In genomic region chr16:72018470-72018869, GRCh38 we compare ENCODE assay signal across 24 cellular contexts. TPM values are rescaled to one million over a fixed set of nuclear protein-coding genes. Genes with fewer than 3 reads are reported as not detected.
DNase-seq lines count a peak whose midpoint lies in the region; ATAC-seq, FAIRE-seq and TF ChIP-seq lines count a peak whose summit lies in the region.
"Had no signal": no experiment of that assay in that cellular context is flagged by ENCODE, and none has a peak within 500 bp of the region (broad histone marks: within the 10 kb centered on the region; RNA-seq: fewer than 3 reads in every experiment).

No MANE protein-coding gene starts in this region.

- no peak for TF ChIP-seq POLR2A in HepG2 (IDR thresholded peaks at IDR 0.05; ENCODE audit: insufficient read depth in 1 of 2, low read depth in 2 of 2, low read length in 2 of 2)

- no peak overlapping the region for H3K4me2 ChIP-seq in HepG2 (ENCODE audit: low read depth, low read length)
- H3K4me2 ChIP-seq: A549, GM23338 had no signal

- H3K9me3 ChIP-seq in liver (ENCODE audit: control insufficient read depth in 4 of 4, low read length in 3 of 4) (no peaks in the 10 kb centered on the region), HepG2 (ENCODE audit: low read length) (no peaks in the 10 kb centered on the region), heart right ventricle (no peaks in the 10 kb centered on the region), lower lobe of right lung (no peaks in the 10 kb centered on the region)
- H3K9me3 ChIP-seq: A549, BE2C, HAP-1 had no signal

- no peak overlapping the region for H2AFZ ChIP-seq in HepG2 (ENCODE audit: low read length)
- H2AFZ ChIP-seq: GM23338 had no signal

- no TSS peak for BruUV-seq in HepG2 (replicated peaks; lab: Mats Ljungman, UMichigan)

- WGBS in liver, result 49% methylated on average over 9 of the region's 9 CpGs
- WGBS in HepG2 (ENCODE audit: low lambda C conversion rate), result 97% methylated on average over 9 of the region's 9 CpGs
- 66 to 76% methylated on average over 9 of the region's 9 CpGs for WGBS in heart right ventricle, 2 donors

- intact Hi-C loops in HepG2 (cut with micrococcal nuclease; ENCODE audit: unreplicated experiment) (no loop called here), heart right ventricle (cut with DNase I) (loop anchor here in 2 of 10 donors (10.0 kb wide), 1 partner anchor 76 kb away; the partner anchor contains the start of genes DHX38 (in 2 of the 2) and TXNL4B (in 2 of the 2)), lower lobe of right lung (cut with DNase I) (no loop called here)
- intact Hi-C loops in activated naive CD4-positive, alpha-beta T cell treated with anti-CD3 and anti-CD28 coated beads for 36 hours (cut with micrococcal nuclease), result no loop called here

- POLR2A ChIA-PET in HepG2 (lab: Yijun Ruan, JAX), result interaction anchor here (1.3 to 2.6 kb wide), 2 partner anchors 36 to 45 kb away, joined by 3 to 9 read pairs; partner anchors contain the start of genes HP and HPR

- DNase-seq in HepG2 (ENCODE audit: low spot score) (no peak), heart right ventricle (no peak), lower lobe of right lung (no peak), glomerular visceral epithelial cell (ENCODE audit: extremely low spot score) (no peak), hepatic stellate cell (ENCODE audit: low spot score) (no peak)
- no peak for DNase-seq in activated naive CD4-positive, alpha-beta T cell treated with anti-CD3 and anti-CD28 coated beads for 36 hours
- DNase-seq: BE2C; CD4-positive, alpha-beta T cell; COR-L47; KG1; NCI-H1092; NCI-H1436; NCI-H1930; NCI-H2227 treated with DMSO at 0.1 percent for 48 hours; NCI-H510A treated with DMSO at 0.1 percent for 48 hours; NCI-H82; OCI-M1; SHP77 had no signal

- H3K4me1 ChIP-seq in liver (ENCODE audit: control insufficient read depth in 4 of 4, insufficient read depth in 4 of 4, low read length in 3 of 4), result peaks cover 15 to 60% (median 40%) of the 10 kb centered on the region in 4 donors
- H3K4me1 ChIP-seq in HepG2 (ENCODE audit: insufficient read depth, low read length), result peaks cover 31% of the 10 kb centered on the region
- peaks cover 0 to 27% (median 13%) of the 10 kb centered on the region in 9 donors for H3K4me1 ChIP-seq in heart right ventricle
- H3K4me1 ChIP-seq in lower lobe of right lung, result peaks cover 33% of the 10 kb centered on the region
- H3K4me1 ChIP-seq: A549, BE2C, HAP-1 had no signal

- H3K4me1 Mint-ChIP-seq in activated naive CD4-positive, alpha-beta T cell treated with anti-CD3 and anti-CD28 coated beads for 36 hours (ENCODE audit: low read depth), result peaks cover 3% of the 10 kb centered on the region
- H3K4me1 Mint-ChIP-seq: GM23338 had no signal

- TF ChIP-seq RAD21 in liver (IDR thresholded peaks at IDR 0.05) (peak; percentile 41 to 46), HepG2 (CRISPR knock-in tag; IDR thresholded peaks at IDR 0.05) (no peak)

- FAIRE-seq in HepG2 (lab: Jason Lieb, UNC), result no peak
- FAIRE-seq: A549, GM12891 had no signal

- H3K79me2 ChIP-seq in HepG2 (ENCODE audit: insufficient read depth, low read length), result no peaks in the 10 kb centered on the region

- no peak for TF ChIP-seq EP300 in HepG2 (IDR thresholded peaks at IDR 0.05; ENCODE audit: low read depth in 2 of 2, low read length in 2 of 2)
- TF ChIP-seq EP300 in HepG2 (CRISPR knock-in tag; IDR thresholded peaks at IDR 0.05; ENCODE audit: borderline replicate concordance), result no peak

- peaks cover 24% of the 10 kb centered on the region for H3K36me3 Mint-ChIP-seq in activated naive CD4-positive, alpha-beta T cell treated with anti-CD3 and anti-CD28 coated beads for 36 hours (ENCODE audit: low read depth)

- ATAC-seq in HepG2 (no peak), heart right ventricle (peak in 7 of 8 donors; percentile 15 to 61 (median 30)), lower lobe of right lung (no peak)
- ATAC-seq: A549, GM23338 had no signal

- peak overlapping the region; percentile 40 to 63 for H3K27ac ChIP-seq in liver (ENCODE audit: low read depth in 1 of 2, low read length in 2 of 2)
- no peak overlapping the region for H3K27ac ChIP-seq in HepG2 (ENCODE audit: extremely low read length, insufficient read depth, low read length)
- H3K27ac ChIP-seq in heart right ventricle, result no peak overlapping the region
- H3K27ac ChIP-seq in lower lobe of right lung, result peak overlapping the region; percentile 74
- H3K27ac ChIP-seq: A549 had no signal

- no peaks in the 10 kb centered on the region for H4K20me1 ChIP-seq in HepG2 (ENCODE audit: insufficient read depth, low read length)

- H3K27me3 Mint-ChIP-seq in activated naive CD4-positive, alpha-beta T cell treated with anti-CD3 and anti-CD28 coated beads for 36 hours (ENCODE audit: low read depth), result no peaks in the 10 kb centered on the region
- H3K27me3 Mint-ChIP-seq: CD4-positive, alpha-beta T cell had no signal

- H3K27ac Mint-ChIP-seq in activated naive CD4-positive, alpha-beta T cell treated with anti-CD3 and anti-CD28 coated beads for 36 hours, result no peak overlapping the region
- H3K27ac Mint-ChIP-seq: CD4-positive, alpha-beta T cell; GM23338 had no signal

- H3K4me3 Mint-ChIP-seq in activated naive CD4-positive, alpha-beta T cell treated with anti-CD3 and anti-CD28 coated beads for 36 hours, result no peak overlapping the region
- H3K4me3 Mint-ChIP-seq: CD4-positive, alpha-beta T cell; GM23338 had no signal

- H3K27me3 ChIP-seq in liver (ENCODE audit: control insufficient read depth in 4 of 4, insufficient read depth in 4 of 4, low read length in 3 of 4) (no peaks in the 10 kb centered on the region), HepG2 (ENCODE audit: control insufficient read depth in 1 of 2, insufficient read depth in 2 of 2, low read length in 2 of 2) (no peaks in the 10 kb centered on the region), heart right ventricle (no peaks in the 10 kb centered on the region), lower lobe of right lung (ENCODE audit: low read depth) (no peaks in the 10 kb centered on the region)
- H3K27me3 ChIP-seq: BE2C had no signal

- peak; percentile 0 for TF ChIP-seq CTCF in liver (IDR thresholded peaks at IDR 0.05; ENCODE audit: low read depth, low read length, missing input control)
- no peak for TF ChIP-seq CTCF in HepG2 (CRISPR knock-in tag; IDR thresholded peaks at IDR 0.05)
- peak in 1 of 9 donors; percentile 19 for TF ChIP-seq CTCF in heart right ventricle (IDR thresholded peaks at IDR 0.05)
- no peak for TF ChIP-seq CTCF in lower lobe of right lung (IDR thresholded peaks at IDR 0.05)

- peak overlapping the region; percentile 9 to 56 (median 39) for H3K4me3 ChIP-seq in liver (ENCODE audit: low read depth in 1 of 3, low read length in 3 of 3)
- H3K4me3 ChIP-seq in HepG2 (replicated peaks in 1 of 3; ENCODE audit: insufficient read depth in 1 of 3, low read depth in 2 of 3, low read length in 3 of 3), result no peak overlapping the region
- no peak overlapping the region for H3K4me3 ChIP-seq in heart right ventricle
- no peak overlapping the region for H3K4me3 ChIP-seq in lower lobe of right lung
- H3K4me3 ChIP-seq: A549, GM23338, HAP-1 had no signal

- no peaks in the 10 kb centered on the region for H3K9me3 Mint-ChIP-seq in activated naive CD4-positive, alpha-beta T cell treated with anti-CD3 and anti-CD28 coated beads for 36 hours
- H3K9me3 Mint-ChIP-seq: CD4-positive, alpha-beta T cell; GM23338 had no signal

- CTCF ChIA-PET in HepG2 (lab: Yijun Ruan, JAX; ENCODE audit: low intra/inter-chr PET ratio, low total read pairs), result no interaction called here
- CTCF ChIA-PET in activated naive CD4-positive, alpha-beta T cell treated with anti-CD3 and anti-CD28 coated beads for 36 hours (lab: Charles Lee), result interaction anchor here (0.7 kb wide), 1 partner anchor 382 kb away, joined by 3 read pairs; no protein-coding TSS in a partner anchor

- in situ Hi-C loops in HepG2 (cut with HindIII; ENCODE audit: extremely low pct_ligation_motif_present, low pct_unique_long_range_greater_than_20kb), result no loop called here

- H3K9ac ChIP-seq in liver (ENCODE audit: low read depth in 1 of 2, low read length in 2 of 2) (no peak overlapping the region), HepG2 (ENCODE audit: insufficient read depth, low read depth, low read length) (no peak overlapping the region)

- H3K36me3 ChIP-seq in liver (ENCODE audit: control insufficient read depth in 4 of 4, insufficient read depth in 3 of 4, low read depth in 1 of 4, low read length in 3 of 4) (peaks cover 10 to 32% (median 21%) of the 10 kb centered on the region in 4 donors), HepG2 (replicated peaks in 1 of 2; ENCODE audit: control insufficient read depth in 1 of 2, insufficient read depth in 2 of 2, low read length in 2 of 2) (peaks cover 14 to 44% of the 10 kb centered on the region in 2 experiments), heart right ventricle (peaks cover 0 to 79% (median 6%) of the 10 kb centered on the region in 9 donors), lower lobe of right lung (peaks cover 39% of the 10 kb centered on the region)

RNA-seq across cellular contexts. Expression of gene DHODH, which starts 9.9 kb away (rescaled TPM):
- total RNA-seq in liver, result 100 to 1,000 TPM in 1 of 2 donors, 10 to 100 TPM in 1; 14.4 to 150 TPM
- polyA plus RNA-seq in liver, result 10 to 100 TPM; 62.7 to 96.1 TPM
- total RNA-seq in HepG2 (2016; rRNA removed; fragmentation: Illumina TruSeq; extraction: Trizol), result 12.7 and 16.4 TPM in 2 replicates
- total RNA-seq in HepG2 (2016; cell fraction: cytosol; rRNA removed; fragmentation: Illumina TruSeq; extraction: Trizol; ENCODE audit: low read depth), result 2.8 and 3.5 TPM in 2 replicates
- 7.2 and 17.7 TPM in 2 replicates for total RNA-seq in HepG2 (2016; cell fraction: insoluble cytoplasmic fraction; rRNA removed; fragmentation: Illumina TruSeq; extraction: Trizol)
- total RNA-seq in HepG2 (2016; cell fraction: membrane; rRNA removed; fragmentation: Illumina TruSeq; extraction: Trizol), result 6.4 and 6.5 TPM in 2 replicates
- 15.5 and 21.3 TPM in 2 replicates for total RNA-seq in HepG2 (2016; cell fraction: nucleus; rRNA removed; fragmentation: Illumina TruSeq; extraction: Trizol)
- polyA plus RNA-seq in HepG2 (2011; rRNA removed), result 9.7 and 10.7 TPM in 2 replicates
- polyA plus RNA-seq in HepG2 (2011; cell fraction: cytosol; rRNA removed), result 9.2 and 11.3 TPM in 2 replicates
- 9.2 and 9.3 TPM in 2 replicates for polyA plus RNA-seq in HepG2 (2011; cell fraction: nucleus; rRNA removed)
- 8.3 and 11.2 TPM in 2 replicates for polyA plus RNA-seq in HepG2 (2012)
- 3.0 and 3.1 TPM in 2 replicates for polyA plus RNA-seq in HepG2 (2016; cell fraction: cytosol; fragmentation: Illumina TruSeq; extraction: Trizol; ENCODE audit: low read depth)
- 8.7 and 9.3 TPM in 2 replicates for polyA plus RNA-seq in HepG2 (2016; cell fraction: insoluble cytoplasmic fraction; fragmentation: Illumina TruSeq; extraction: Trizol; ENCODE audit: low read depth)
- polyA plus RNA-seq in HepG2 (2016; cell fraction: membrane; fragmentation: Illumina TruSeq; extraction: Trizol; ENCODE audit: low read depth), result 3.3 and 4.6 TPM in 2 replicates
- polyA plus RNA-seq in HepG2 (2016; cell fraction: nucleus; fragmentation: Illumina TruSeq; extraction: Trizol; ENCODE audit: insufficient read depth, low read depth), result 19.3 and 27.3 TPM in 2 replicates
- polyA minus RNA-seq in HepG2 (2011; rRNA and poly(A)+ RNA removed; ENCODE audit: low replicate concordance), result 7.9 and 10.5 TPM in 2 replicates
- 4.6 and 5.8 TPM in 2 replicates for polyA minus RNA-seq in HepG2 (2011; cell fraction: cytosol; rRNA and poly(A)+ RNA removed)
- 8.2 and 11.4 TPM in 2 replicates for polyA minus RNA-seq in HepG2 (2011; cell fraction: nucleus; rRNA and poly(A)+ RNA removed)
- 10 to 100 TPM in 3 of 10 donors, 1 to 10 TPM in 7; 6.1 to 12.6 (median 8.9) TPM for total RNA-seq in heart right ventricle
- 1 to 10 TPM; 6.6 to 7.0 TPM for polyA plus RNA-seq in heart right ventricle
- 8.2 TPM for total RNA-seq in lower lobe of right lung
- 10 to 100 TPM; 18.3 to 19.9 TPM for total RNA-seq in activated naive CD4-positive, alpha-beta T cell treated with anti-CD3 and anti-CD28 coated beads for 36 hours

RNA-seq across cellular contexts. Expression of gene PKD1L3, which starts 18.3 kb away (rescaled TPM):
- 1 to 10 TPM; 1.2 to 3.3 TPM for total RNA-seq in liver
- under 1 TPM; 0.15 to 0.57 TPM for polyA plus RNA-seq in liver
- total RNA-seq in HepG2 (2016; rRNA removed; fragmentation: Illumina TruSeq; extraction: Trizol), result 0.02 TPM in 1 of 2 replicates, not detected in the other
- not detected in 2 replicates for total RNA-seq in HepG2 (2016; cell fraction: cytosol; rRNA removed; fragmentation: Illumina TruSeq; extraction: Trizol; ENCODE audit: low read depth)
- 0.02 TPM in 1 of 2 replicates, not detected in the other for total RNA-seq in HepG2 (2016; cell fraction: insoluble cytoplasmic fraction; rRNA removed; fragmentation: Illumina TruSeq; extraction: Trizol)
- total RNA-seq in HepG2 (2016; cell fraction: membrane; rRNA removed; fragmentation: Illumina TruSeq; extraction: Trizol), result 0.03 TPM in 1 of 2 replicates, not detected in the other
- 0.06 TPM in 1 of 2 replicates, not detected in the other for total RNA-seq in HepG2 (2016; cell fraction: nucleus; rRNA removed; fragmentation: Illumina TruSeq; extraction: Trizol)
- polyA plus RNA-seq in HepG2 (2011; rRNA removed), result 0.01 TPM in 1 of 2 replicates, not detected in the other
- 0.01 TPM in 1 of 2 replicates, not detected in the other for polyA plus RNA-seq in HepG2 (2011; cell fraction: cytosol; rRNA removed)
- polyA plus RNA-seq in HepG2 (2011; cell fraction: nucleus; rRNA removed), result not detected in 2 replicates
- 0.03 TPM in 2 replicates for polyA plus RNA-seq in HepG2 (2012)
- not detected in 2 replicates for polyA plus RNA-seq in HepG2 (2016; cell fraction: cytosol; fragmentation: Illumina TruSeq; extraction: Trizol; ENCODE audit: low read depth)
- polyA plus RNA-seq in HepG2 (2016; cell fraction: insoluble cytoplasmic fraction; fragmentation: Illumina TruSeq; extraction: Trizol; ENCODE audit: low read depth), result not detected in 2 replicates
- polyA plus RNA-seq in HepG2 (2016; cell fraction: membrane; fragmentation: Illumina TruSeq; extraction: Trizol; ENCODE audit: low read depth), result not detected in 2 replicates
- polyA plus RNA-seq in HepG2 (2016; cell fraction: nucleus; fragmentation: Illumina TruSeq; extraction: Trizol; ENCODE audit: insufficient read depth, low read depth), result not detected in 2 replicates
- not detected in 2 replicates for polyA minus RNA-seq in HepG2 (2011; rRNA and poly(A)+ RNA removed; ENCODE audit: low replicate concordance)
- not detected in 2 replicates for polyA minus RNA-seq in HepG2 (2011; cell fraction: cytosol; rRNA and poly(A)+ RNA removed)
- polyA minus RNA-seq in HepG2 (2011; cell fraction: nucleus; rRNA and poly(A)+ RNA removed), result not detected in 2 replicates
- under 1 TPM in 6 of 10 donors, not detected in 4; 0.04 to 0.19 (median 0.11) TPM for total RNA-seq in heart right ventricle
- under 1 TPM; under 0.01 to 0.07 TPM for polyA plus RNA-seq in heart right ventricle
- 0.15 TPM for total RNA-seq in lower lobe of right lung
- not detected for total RNA-seq in activated naive CD4-positive, alpha-beta T cell treated with anti-CD3 and anti-CD28 coated beads for 36 hours
- total RNA-seq: CD4-positive, alpha-beta T cell; G401; GM23338 had no signal
- polyA plus RNA-seq: GM23338 had no signal

RNA-seq across cellular contexts. Expression of gene HP, which starts 35.8 kb away (rescaled TPM):
- total RNA-seq in liver (over 10,000 TPM; 13,922 to 117,679 TPM), HepG2 (2016; rRNA removed; fragmentation: Illumina TruSeq; extraction: Trizol) (204 and 387 TPM in 2 replicates), heart right ventricle (10 to 100 TPM in 2 of 10 donors, 1 to 10 TPM in 7, under 1 TPM in 1; 0.47 to 26.6 (median 5.0) TPM), lower lobe of right lung (66.8 TPM)
- polyA plus RNA-seq in liver (over 10,000 TPM; 42,039 to 64,932 TPM), HepG2 (2011; rRNA removed) (524 and 697 TPM in 2 replicates), heart right ventricle (1 to 10 TPM; 4.0 to 8.9 TPM)
- total RNA-seq in HepG2 (2016; cell fraction: cytosol; rRNA removed; fragmentation: Illumina TruSeq; extraction: Trizol; ENCODE audit: low read depth), result 101 and 104 TPM in 2 replicates
- total RNA-seq in HepG2 (2016; cell fraction: insoluble cytoplasmic fraction; rRNA removed; fragmentation: Illumina TruSeq; extraction: Trizol), result 212 and 406 TPM in 2 replicates
- total RNA-seq in HepG2 (2016; cell fraction: membrane; rRNA removed; fragmentation: Illumina TruSeq; extraction: Trizol), result 87.2 and 95.2 TPM in 2 replicates
- 285 and 296 TPM in 2 replicates for total RNA-seq in HepG2 (2016; cell fraction: nucleus; rRNA removed; fragmentation: Illumina TruSeq; extraction: Trizol)
- 453 and 910 TPM in 2 replicates for polyA plus RNA-seq in HepG2 (2011; cell fraction: cytosol; rRNA removed)
- polyA plus RNA-seq in HepG2 (2011; cell fraction: nucleus; rRNA removed), result 156 and 249 TPM in 2 replicates
- 146 and 552 TPM in 2 replicates for polyA plus RNA-seq in HepG2 (2012)
- polyA plus RNA-seq in HepG2 (2016; cell fraction: cytosol; fragmentation: Illumina TruSeq; extraction: Trizol; ENCODE audit: low read depth), result 90.8 and 96.3 TPM in 2 replicates
- polyA plus RNA-seq in HepG2 (2016; cell fraction: insoluble cytoplasmic fraction; fragmentation: Illumina TruSeq; extraction: Trizol; ENCODE audit: low read depth), result 197 and 222 TPM in 2 replicates
- polyA plus RNA-seq in HepG2 (2016; cell fraction: membrane; fragmentation: Illumina TruSeq; extraction: Trizol; ENCODE audit: low read depth), result 71.5 and 78.8 TPM in 2 replicates
- polyA plus RNA-seq in HepG2 (2016; cell fraction: nucleus; fragmentation: Illumina TruSeq; extraction: Trizol; ENCODE audit: insufficient read depth, low read depth), result 495 and 512 TPM in 2 replicates
- 0.77 and 754 TPM in 2 replicates for polyA minus RNA-seq in HepG2 (2011; rRNA and poly(A)+ RNA removed; ENCODE audit: low replicate concordance)
- 250 and 368 TPM in 2 replicates for polyA minus RNA-seq in HepG2 (2011; cell fraction: cytosol; rRNA and poly(A)+ RNA removed)
- polyA minus RNA-seq in HepG2 (2011; cell fraction: nucleus; rRNA and poly(A)+ RNA removed), result 79.4 and 147 TPM in 2 replicates
- not detected for total RNA-seq in activated naive CD4-positive, alpha-beta T cell treated with anti-CD3 and anti-CD28 coated beads for 36 hours
- total RNA-seq: CD4-positive, alpha-beta T cell; G401; GM23338 had no signal

RNA-seq across cellular contexts. Expression of gene HPR, which starts 44.6 kb away (rescaled TPM):
- total RNA-seq in liver (100 to 1,000 TPM in 1 of 2 donors, 10 to 100 TPM in 1; 94.5 to 129 TPM), HepG2 (2016; rRNA removed; fragmentation: Illumina TruSeq; extraction: Trizol) (29.5 and 50.5 TPM in 2 replicates), heart right ventricle (100 to 1,000 TPM in 2 of 10 donors, 10 to 100 TPM in 8; 32.9 to 133 (median 60.8) TPM), lower lobe of right lung (1.8 TPM)
- polyA plus RNA-seq in liver (1,000 to 10,000 TPM in 1 of 2 donors, 100 to 1,000 TPM in 1; 201 to 1,958 TPM), HepG2 (2011; rRNA removed) (107 and 123 TPM in 2 replicates), heart right ventricle (100 to 1,000 TPM in 1 of 2 donors, 10 to 100 TPM in 1; 37.2 to 115 TPM)
- 12.5 and 12.9 TPM in 2 replicates for total RNA-seq in HepG2 (2016; cell fraction: cytosol; rRNA removed; fragmentation: Illumina TruSeq; extraction: Trizol; ENCODE audit: low read depth)
- total RNA-seq in HepG2 (2016; cell fraction: insoluble cytoplasmic fraction; rRNA removed; fragmentation: Illumina TruSeq; extraction: Trizol), result 30.8 and 52.5 TPM in 2 replicates
- 17.8 and 19.1 TPM in 2 replicates for total RNA-seq in HepG2 (2016; cell fraction: membrane; rRNA removed; fragmentation: Illumina TruSeq; extraction: Trizol)
- 41.5 and 48.6 TPM in 2 replicates for total RNA-seq in HepG2 (2016; cell fraction: nucleus; rRNA removed; fragmentation: Illumina TruSeq; extraction: Trizol)
- polyA plus RNA-seq in HepG2 (2011; cell fraction: cytosol; rRNA removed), result 94.0 and 130 TPM in 2 replicates
- polyA plus RNA-seq in HepG2 (2011; cell fraction: nucleus; rRNA removed), result 62.2 and 82.7 TPM in 2 replicates
- 33.5 and 49.7 TPM in 2 replicates for polyA plus RNA-seq in HepG2 (2012)
- polyA plus RNA-seq in HepG2 (2016; cell fraction: cytosol; fragmentation: Illumina TruSeq; extraction: Trizol; ENCODE audit: low read depth), result 10.7 and 12.1 TPM in 2 replicates
- polyA plus RNA-seq in HepG2 (2016; cell fraction: insoluble cytoplasmic fraction; fragmentation: Illumina TruSeq; extraction: Trizol; ENCODE audit: low read depth), result 25.0 and 25.5 TPM in 2 replicates
- polyA plus RNA-seq in HepG2 (2016; cell fraction: membrane; fragmentation: Illumina TruSeq; extraction: Trizol; ENCODE audit: low read depth), result 10.2 and 13.0 TPM in 2 replicates
- polyA plus RNA-seq in HepG2 (2016; cell fraction: nucleus; fragmentation: Illumina TruSeq; extraction: Trizol; ENCODE audit: insufficient read depth, low read depth), result 77.3 and 85.6 TPM in 2 replicates
- polyA minus RNA-seq in HepG2 (2011; rRNA and poly(A)+ RNA removed; ENCODE audit: low replicate concordance), result 45.3 TPM in 1 of 2 replicates, not detected in the other
- 27.7 and 38.2 TPM in 2 replicates for polyA minus RNA-seq in HepG2 (2011; cell fraction: cytosol; rRNA and poly(A)+ RNA removed)
- polyA minus RNA-seq in HepG2 (2011; cell fraction: nucleus; rRNA and poly(A)+ RNA removed), result 22.4 and 28.3 TPM in 2 replicates
- total RNA-seq in activated naive CD4-positive, alpha-beta T cell treated with anti-CD3 and anti-CD28 coated beads for 36 hours, result not detected
- total RNA-seq: CD4-positive, alpha-beta T cell; G401; GM23338 had no signal
- polyA plus RNA-seq: A549, GM23338 had no signal

Comparison
In these comparisons a context has a peak if more than half of its experiments do, and no peak if none do; other contexts are left out.
1. H3K27ac ChIP-seq: peak in liver (2 of 2) and lower lobe of right lung (single experiment); none in HepG2 (single experiment) and heart right ventricle (0 of 10).
2. H3K4me3 ChIP-seq: peak in liver (3 of 3); none in HepG2 (0 of 3), heart right ventricle (0 of 10) and lower lobe of right lung (single experiment).
3. RNA of gene HP, which starts 35.8 kb away (total RNA-seq): 13,922 to 117,679 TPM in liver; 87.2 to 406 TPM in HepG2, 66.8 TPM in lower lobe of right lung (single experiment), 0.47 to 26.6 TPM in heart right ventricle and not detected in activated naive CD4-positive, alpha-beta T cell treated with anti-CD3 and anti-CD28 coated beads for 36 hours; every median in the first group is over 10 times any median in the second.
4. ATAC-seq: peak in heart right ventricle (7 of 8); none in HepG2 (single experiment) and lower lobe of right lung (0 of 2).